ENCODE assay signal across 23 cellular contexts in genomic region chr6:102197211-102197610, GRCh38.
"Had no signal": no experiment of that assay in that cellular context is flagged by ENCODE, and none has a peak within 500 bp of the region (broad histone marks: within the 10 kb centered on the region; RNA-seq: fewer than 3 reads in every experiment).

No MANE protein-coding gene starts in this region.

- H3K36me3 ChIP-seq: cardiac muscle cell, left lung, neutrophil, ovary, prostate gland, tibial artery had no signal

- H3K4me3 ChIP-seq: cardiac muscle cell, left lung, lung, ovary, prostate gland, tibial artery had no signal

- H3K4me1 Mint-ChIP-seq: activated B cell treated with CpG ODN at 0.5 μM for 24 hours, immature natural killer cell, mesothelial cell of epicardium, natural killer cell, T-cell had no signal

- H3K27ac Mint-ChIP-seq: activated B cell treated with CpG ODN at 0.5 μM for 24 hours; activated naive CD4-positive, alpha-beta T cell treated with anti-CD3 and anti-CD28 coated beads for 36 hours; immature natural killer cell; mesothelial cell of epicardium; natural killer cell; stimulated activated naive CD8-positive, alpha-beta T cell treated with anti-CD3 and anti-CD28 coated beads, Interleukin-15, Interleukin-2, amounts not matched to agents 100 ng/mL and 50 ng/mL, for 24 hours; T-cell had no signal

- H3K27ac ChIP-seq: cardiac muscle cell, left lung, neutrophil, ovary, prostate gland, tibial artery had no signal

- DNase-seq: activated B cell treated with CpG ODN at 0.5 μM for 24 hours; activated CD4-positive, alpha-beta T cell treated with anti-CD3 and anti-CD28 coated beads for 4 hours; activated CD4-positive, alpha-beta T cell treated with anti-CD3 and anti-CD28 coated beads, Interleukin-2, amount 50 U/mL, for 48 hours; activated effector memory CD4-positive, alpha-beta T cell treated with Interleukin-2 at 50 U/mL for 16 hours; activated naive CD4-positive, alpha-beta T cell treated with anti-CD3 and anti-CD28 coated beads for 36 hours; activated T-cell treated with anti-CD3 and anti-CD28 coated beads, Interleukin-2, amount 50 U/mL, for 48 hours; immature natural killer cell; left lung; natural killer cell; ovary; right cardiac atrium; stimulated activated CD4-positive, alpha-beta T cell treated with anti-CD3 and anti-CD28 coated beads, Interleukin-12 subunit alpha, Interleukin-12 subunit beta, amount 100 ng/mL, for 4 hours; stimulated activated CD4-positive, alpha-beta T cell treated with anti-CD3 and anti-CD28 coated beads, Interleukin-4, amount 100 ng/mL, for 4 hours; substantia nigra; T-cell; tibial artery had no signal

- H3K4me3 Mint-ChIP-seq: activated B cell treated with CpG ODN at 0.5 μM for 24 hours; activated naive CD4-positive, alpha-beta T cell treated with anti-CD3 and anti-CD28 coated beads for 36 hours; immature natural killer cell; mesothelial cell of epicardium; natural killer cell; stimulated activated naive CD8-positive, alpha-beta T cell treated with anti-CD3 and anti-CD28 coated beads, Interleukin-15, Interleukin-2, amounts not matched to agents 100 ng/mL and 50 ng/mL, for 24 hours; T-cell had no signal

- H3K4me1 ChIP-seq: left lung, prostate gland, tibial artery had no signal

- FAIRE-seq: endometrium had no signal

- H3K27me3 Mint-ChIP-seq: activated B cell treated with CpG ODN at 0.5 μM for 24 hours; stimulated activated naive CD8-positive, alpha-beta T cell treated with anti-CD3 and anti-CD28 coated beads, Interleukin-15, Interleukin-2, amounts not matched to agents 100 ng/mL and 50 ng/mL, for 24 hours; T-cell had no signal

- H3K27me3 ChIP-seq: cardiac muscle cell, left lung, neutrophil, ovary, tibial artery had no signal

- H3K36me3 Mint-ChIP-seq: T-cell had no signal

- H3K9me3 ChIP-seq: ovary, prostate gland had no signal

- ATAC-seq: left lung, natural killer cell, right cardiac atrium, T-cell had no signal
